Comparison of ENCODE assay signal across 16 cellular contexts in genomic region chr4:69321153-69321729, GRCh38. TPM values are rescaled to one million over a fixed set of nuclear protein-coding genes. Genes with fewer than 3 reads are reported as not detected.
DNase-seq lines count a peak whose midpoint lies in the region; ATAC-seq and TF ChIP-seq lines count a peak whose summit lies in the region.
"Had no signal": no experiment of that assay in that cellular context is flagged by ENCODE, and none has a peak within 500 bp of the region (broad histone marks: within the 10 kb centered on the region; RNA-seq: fewer than 3 reads in every experiment).

No MANE protein-coding gene starts in this region.

- no peaks in the 10 kb centered on the region for H3K4me1 ChIP-seq in mucosa of descending colon (ENCODE audit: low read depth)
- H3K4me1 ChIP-seq: upper lobe of left lung had no signal

- peak; percentile 62 for DNase-seq in COLO668 (lab: John Stamatoyannopoulos, UW; ENCODE audit: unreplicated experiment)
- DNase-seq in NCI-H128 (lab: John Stamatoyannopoulos, UW; ENCODE audit: unreplicated experiment): peak; percentile 11
- peak; percentile 47 for DNase-seq in OCI-M1 (lab: John Stamatoyannopoulos, UW)
- peak in 1 of 3 donors; percentile 42 for DNase-seq in mucosa of descending colon
- DNase-seq in hepatic stellate cell (ENCODE audit: low spot score): no peak
- DNase-seq: activated CD4-positive, alpha-beta T cell treated with anti-CD3 and anti-CD28 coated beads, Interleukin-2, amount 10 ng/mL, durations not matched to agents 7 days and 5 days; activated T-cell treated with anti-CD3 and anti-CD28 coated beads, Interleukin-2, amount 50 U/mL, for 4 hours; NCI-H1930; stimulated activated CD4-positive, alpha-beta T cell treated with anti-CD3 and anti-CD28 coated beads, Interleukin-15, amount 100 ng/mL, for 24 hours; T-helper 1 cell had no signal

- H3K36me3 ChIP-seq in mucosa of descending colon (ENCODE audit: low read depth): no peaks in the 10 kb centered on the region
- H3K36me3 ChIP-seq: upper lobe of left lung had no signal

- intact Hi-C loops in mucosa of descending colon (cut with DNase I, micrococcal nuclease): no loop called here

- ATAC-seq in mucosa of descending colon: peak; percentile 64
- ATAC-seq in GM21737 (IDR thresholded peaks at IDR 0.05; ENCODE audit: unreplicated experiment): no peak
- ATAC-seq in GM19467 (IDR thresholded peaks at IDR 0.05; ENCODE audit: unreplicated experiment): no peak
- no peak for ATAC-seq in HG02884 (IDR thresholded peaks at IDR 0.05; ENCODE audit: unreplicated experiment)
- ATAC-seq: activated T-cell treated with anti-CD3 and anti-CD28 coated beads, Interleukin-2, amount 50 U/mL, for 4 hours had no signal

- no peak for TF ChIP-seq CTCF in mucosa of descending colon (IDR thresholded peaks at IDR 0.05)

- H3K4me3 ChIP-seq in mucosa of descending colon: no peak overlapping the region
- H3K4me3 ChIP-seq: upper lobe of left lung had no signal

- H3K9me3 ChIP-seq in mucosa of descending colon: no peaks in the 10 kb centered on the region
- H3K9me3 ChIP-seq: upper lobe of left lung had no signal

RNA-seq across cellular contexts. Expression of gene UGT2B28, which starts 41.0 kb away (rescaled TPM):
- total RNA-seq in mucosa of descending colon: not detected
- total RNA-seq: activated CD4-positive, alpha-beta T cell treated with anti-CD3 and anti-CD28 coated beads, Interleukin-2, amount 10 ng/mL, durations not matched to agents 7 days and 5 days; activated T-cell treated with anti-CD3 and anti-CD28 coated beads, Interleukin-2, amount 50 U/mL, for 4 hours; mesenteric fat pad; PC-3; upper lobe of left lung had no signal
